1 cellular context compared by ENCODE assay signal in genomic region chr11:74005721-74006517, GRCh38.
TF ChIP-seq lines count a peak whose summit lies in the region.

No MANE protein-coding gene starts in this region.

TF ChIP-seq in WTC11, 78 proteins besides CTCF, POLR2A, EP300 and RAD21 (continued from another document):
- TF ChIP-seq FOXP4 (CRISPR knock-in tag; IDR thresholded peaks at IDR 0.05) = no peak
